19 cellular contexts compared by ENCODE assay signal in genomic region chr16:88613911-88614817, GRCh38. TPM values are rescaled to one million over a fixed set of nuclear protein-coding genes. Genes with fewer than 3 reads are reported as not detected.
DNase-seq lines count a peak whose midpoint lies in the region; ATAC-seq lines count a peak whose summit lies in the region.
"Had no signal": no experiment of that assay in that cellular context is flagged by ENCODE, and none has a peak within 500 bp of the region (broad histone marks: within the 10 kb centered on the region; RNA-seq: fewer than 3 reads in every experiment).

No MANE protein-coding gene starts in this region.

- POLR2A ChIA-PET in T-cell (lab: Charles Lee), result no interaction called here

- H3K27ac Mint-ChIP-seq in activated T-cell treated with anti-CD3 and anti-CD28 coated beads, Interleukin-2, amount 50 U/mL, for 24 hours, result peak overlapping the region; percentile 17
- H3K27ac Mint-ChIP-seq in T-cell, result peak overlapping the region; percentile 18 to 24
- H3K27ac Mint-ChIP-seq in stimulated activated naive B cell treated with anti-CD40 and anti-IgM and Interleukin-4, amounts not matched to agents 10 μg/mL and 1 μg/mL and 100 μg/mL, for 72 hours, result peak overlapping the region; percentile 6
- no peak overlapping the region for H3K27ac Mint-ChIP-seq in activated T-helper 2 cell treated with anti-CD3 and anti-CD28 coated beads, Interferon-gamma antibody, Interleukin-2, Interleukin-4, amounts not matched to agents 10 μg/mL and 5 μg/mL and 100 μg/mL, durations not matched to agents 14 hours and 24 hours and 36 hours

- no peak overlapping the region for H3K4me3 Mint-ChIP-seq in activated T-cell treated with anti-CD3 and anti-CD28 coated beads, Interleukin-2, amount 50 U/mL, for 24 hours
- H3K4me3 Mint-ChIP-seq in T-cell, result no peak overlapping the region
- H3K4me3 Mint-ChIP-seq in stimulated activated naive B cell treated with anti-CD40 and anti-IgM and Interleukin-4, amounts not matched to agents 10 μg/mL and 1 μg/mL and 100 μg/mL, for 72 hours, result no peak overlapping the region
- H3K4me3 Mint-ChIP-seq in activated T-helper 2 cell treated with anti-CD3 and anti-CD28 coated beads, Interferon-gamma antibody, Interleukin-2, Interleukin-4, amounts not matched to agents 10 μg/mL and 5 μg/mL and 100 μg/mL, durations not matched to agents 14 hours and 24 hours and 36 hours (ENCODE audit: low read depth), result no peak overlapping the region
- H3K4me3 Mint-ChIP-seq: CD8-positive, alpha-beta T cell; H9 had no signal

- H3K36me3 Mint-ChIP-seq in activated T-cell treated with anti-CD3 and anti-CD28 coated beads, Interleukin-2, amount 50 U/mL, for 24 hours (ENCODE audit: low read depth), result peaks cover 92% of the 10 kb centered on the region
- peaks cover 33% of the 10 kb centered on the region for H3K36me3 Mint-ChIP-seq in T-cell
- H3K36me3 Mint-ChIP-seq in stimulated activated naive B cell treated with anti-CD40 and anti-IgM and Interleukin-4, amounts not matched to agents 10 μg/mL and 1 μg/mL and 100 μg/mL, for 72 hours, result peaks cover 49 to 69% of the 10 kb centered on the region in 2 donors
- H3K36me3 Mint-ChIP-seq in activated T-helper 2 cell treated with anti-CD3 and anti-CD28 coated beads, Interferon-gamma antibody, Interleukin-2, Interleukin-4, amounts not matched to agents 10 μg/mL and 5 μg/mL and 100 μg/mL, durations not matched to agents 14 hours and 24 hours and 36 hours (ENCODE audit: low read depth), result peaks cover 47% of the 10 kb centered on the region

- H3K9ac ChIP-seq in iPS-15b (ENCODE audit: low read depth, low read length), result peak overlapping the region; percentile 2

- no peak overlapping the region for H3K4me3 ChIP-seq in iPS-15b (ENCODE audit: low read depth, low read length)
- H3K4me3 ChIP-seq: heart right ventricle, lower lobe of right lung, pancreas, skin epidermis, uterus had no signal

- CTCF ChIA-PET in T-cell (lab: Charles Lee), result no interaction called here

- ATAC-seq in T-cell (replicated peaks in 1 of 4), result no peak
- ATAC-seq in stimulated activated naive B cell treated with anti-CD40 and anti-IgM and Interleukin-4, amounts not matched to agents 10 μg/mL and 1 μg/mL and 100 μg/mL, for 72 hours (replicated peaks), result no peak
- ATAC-seq: CD8-positive, alpha-beta T cell; heart right ventricle; lower lobe of right lung; Panc1 had no signal

- peaks cover 19% of the 10 kb centered on the region for H3K36me3 ChIP-seq in iPS-15b (ENCODE audit: control insufficient read depth, insufficient read depth, low read length)
- H3K36me3 ChIP-seq: uterus had no signal

- no peak for DNase-seq in activated T-cell treated with anti-CD3 and anti-CD28 coated beads, Interleukin-2, amount 50 U/mL, for 24 hours
- DNase-seq in activated T-cell treated with anti-CD3 and anti-CD28 coated beads, Interleukin-2, amount 50 U/mL, for 1 hour, result no peak
- DNase-seq in T-cell, result no peak
- DNase-seq in stimulated activated naive B cell treated with anti-CD40 and anti-IgM and Interleukin-4, amounts not matched to agents 10 μg/mL and 1 μg/mL and 100 μg/mL, for 72 hours, result no peak
- no peak for DNase-seq in activated naive CD4-positive, alpha-beta T cell treated with anti-CD3 and anti-CD28 coated beads, Interleukin-2, amount 50 U/mL, for 16 hours
- DNase-seq in activated CD4-positive, alpha-beta T cell treated with anti-CD3 and anti-CD28 coated beads for 1 hour, result no peak
- DNase-seq in activated T-helper 2 cell treated with anti-CD3 and anti-CD28 coated beads, Interferon-gamma antibody, Interleukin-2, Interleukin-4, amounts not matched to agents 10 μg/mL and 5 μg/mL and 100 μg/mL, durations not matched to agents 14 hours and 24 hours and 36 hours (ENCODE audit: low spot score), result no peak
- DNase-seq: activated naive CD4-positive, alpha-beta T cell; DMS53; H9; heart right ventricle; lower lobe of right lung; uterus had no signal

- intact Hi-C loops in activated T-helper 2 cell treated with anti-CD3 and anti-CD28 coated beads, Interferon-gamma antibody, Interleukin-2, Interleukin-4, amounts not matched to agents 10 μg/mL and 5 μg/mL and 100 μg/mL, durations not matched to agents 14 hours and 24 hours and 36 hours (cut with micrococcal nuclease), result no loop called here

- H3K9me3 Mint-ChIP-seq in activated T-cell treated with anti-CD3 and anti-CD28 coated beads, Interleukin-2, amount 50 U/mL, for 24 hours, result no peaks in the 10 kb centered on the region
- no peaks in the 10 kb centered on the region for H3K9me3 Mint-ChIP-seq in T-cell
- H3K9me3 Mint-ChIP-seq in stimulated activated naive B cell treated with anti-CD40 and anti-IgM and Interleukin-4, amounts not matched to agents 10 μg/mL and 1 μg/mL and 100 μg/mL, for 72 hours, result no peaks in the 10 kb centered on the region
- H3K9me3 Mint-ChIP-seq in activated T-helper 2 cell treated with anti-CD3 and anti-CD28 coated beads, Interferon-gamma antibody, Interleukin-2, Interleukin-4, amounts not matched to agents 10 μg/mL and 5 μg/mL and 100 μg/mL, durations not matched to agents 14 hours and 24 hours and 36 hours, result no peaks in the 10 kb centered on the region
- H3K9me3 Mint-ChIP-seq: CD8-positive, alpha-beta T cell; H9 had no signal

- no peaks in the 10 kb centered on the region for H3K27me3 ChIP-seq in iPS-15b (ENCODE audit: control insufficient read depth, insufficient read depth, low read length)
- H3K27me3 ChIP-seq: heart right ventricle, pancreas, uterus had no signal

- no peaks in the 10 kb centered on the region for H3K27me3 Mint-ChIP-seq in activated T-cell treated with anti-CD3 and anti-CD28 coated beads, Interleukin-2, amount 50 U/mL, for 24 hours
- no peaks in the 10 kb centered on the region for H3K27me3 Mint-ChIP-seq in T-cell
- no peaks in the 10 kb centered on the region for H3K27me3 Mint-ChIP-seq in stimulated activated naive B cell treated with anti-CD40 and anti-IgM and Interleukin-4, amounts not matched to agents 10 μg/mL and 1 μg/mL and 100 μg/mL, for 72 hours
- no peaks in the 10 kb centered on the region for H3K27me3 Mint-ChIP-seq in activated T-helper 2 cell treated with anti-CD3 and anti-CD28 coated beads, Interferon-gamma antibody, Interleukin-2, Interleukin-4, amounts not matched to agents 10 μg/mL and 5 μg/mL and 100 μg/mL, durations not matched to agents 14 hours and 24 hours and 36 hours (ENCODE audit: low read depth)

- H3K4me1 Mint-ChIP-seq in activated T-cell treated with anti-CD3 and anti-CD28 coated beads, Interleukin-2, amount 50 U/mL, for 24 hours (ENCODE audit: low read depth), result peaks cover 24% of the 10 kb centered on the region
- peaks cover 29 to 30% (median 29%) of the 10 kb centered on the region in 3 donors for H3K4me1 Mint-ChIP-seq in T-cell
- H3K4me1 Mint-ChIP-seq in stimulated activated naive B cell treated with anti-CD40 and anti-IgM and Interleukin-4, amounts not matched to agents 10 μg/mL and 1 μg/mL and 100 μg/mL, for 72 hours, result peaks cover 12 to 44% of the 10 kb centered on the region in 2 donors
- peaks cover under 1% of the 10 kb centered on the region for H3K4me1 Mint-ChIP-seq in activated T-helper 2 cell treated with anti-CD3 and anti-CD28 coated beads, Interferon-gamma antibody, Interleukin-2, Interleukin-4, amounts not matched to agents 10 μg/mL and 5 μg/mL and 100 μg/mL, durations not matched to agents 14 hours and 24 hours and 36 hours (ENCODE audit: low read depth)

- H3K4me1 ChIP-seq in iPS-15b (ENCODE audit: control insufficient read depth, insufficient read depth, low read length), result peaks cover 4% of the 10 kb centered on the region
- H3K4me1 ChIP-seq: uterus had no signal

- H3K9me3 ChIP-seq in iPS-15b (ENCODE audit: control insufficient read depth, insufficient read depth, low read length), result no peaks in the 10 kb centered on the region
- H3K9me3 ChIP-seq: heart right ventricle, lower lobe of right lung, pancreas, uterus had no signal

RNA-seq across cellular contexts. Expression of gene IL17C, which starts 24.2 kb away (rescaled TPM):
- under 1 TPM in 3 of 5 donors, not detected in 2; 0.35 to 0.93 (median 0.39) TPM for total RNA-seq in T-cell
- total RNA-seq in activated T-helper 2 cell treated with anti-CD3 and anti-CD28 coated beads, Interferon-gamma antibody, Interleukin-2, Interleukin-4, amounts not matched to agents 10 μg/mL and 5 μg/mL and 100 μg/mL, durations not matched to agents 14 hours and 24 hours and 36 hours, result not detected in 2 replicates
- total RNA-seq: heart right ventricle, lower lobe of right lung, MCF 10A, pancreas, uterus had no signal

RNA-seq across cellular contexts. Expression of gene CYBA, which starts 36.7 kb away (rescaled TPM):
- total RNA-seq in T-cell, result 100 to 1,000 TPM; 271 to 456 (median 403) TPM
- total RNA-seq in activated T-helper 2 cell treated with anti-CD3 and anti-CD28 coated beads, Interferon-gamma antibody, Interleukin-2, Interleukin-4, amounts not matched to agents 10 μg/mL and 5 μg/mL and 100 μg/mL, durations not matched to agents 14 hours and 24 hours and 36 hours, result 233 and 242 TPM in 2 replicates

RNA-seq across cellular contexts. Expression of gene ZC3H18, which starts 44.0 kb away (rescaled TPM):
- total RNA-seq in T-cell, result 100 to 1,000 TPM in 2 of 5 donors, 10 to 100 TPM in 3; 87.0 to 111 (median 91.5) TPM
- total RNA-seq in activated T-helper 2 cell treated with anti-CD3 and anti-CD28 coated beads, Interferon-gamma antibody, Interleukin-2, Interleukin-4, amounts not matched to agents 10 μg/mL and 5 μg/mL and 100 μg/mL, durations not matched to agents 14 hours and 24 hours and 36 hours, result 93.9 and 101 TPM in 2 replicates

RNA-seq across cellular contexts. Expression of gene MVD, which starts 48.7 kb away (rescaled TPM):
- 10 to 100 TPM; 52.3 to 81.4 (median 63.4) TPM for total RNA-seq in T-cell
- total RNA-seq in activated T-helper 2 cell treated with anti-CD3 and anti-CD28 coated beads, Interferon-gamma antibody, Interleukin-2, Interleukin-4, amounts not matched to agents 10 μg/mL and 5 μg/mL and 100 μg/mL, durations not matched to agents 14 hours and 24 hours and 36 hours, result 132 and 137 TPM in 2 replicates
